Comparison of ENCODE assay signal across 1 cellular context in the genomic region with DNA sequence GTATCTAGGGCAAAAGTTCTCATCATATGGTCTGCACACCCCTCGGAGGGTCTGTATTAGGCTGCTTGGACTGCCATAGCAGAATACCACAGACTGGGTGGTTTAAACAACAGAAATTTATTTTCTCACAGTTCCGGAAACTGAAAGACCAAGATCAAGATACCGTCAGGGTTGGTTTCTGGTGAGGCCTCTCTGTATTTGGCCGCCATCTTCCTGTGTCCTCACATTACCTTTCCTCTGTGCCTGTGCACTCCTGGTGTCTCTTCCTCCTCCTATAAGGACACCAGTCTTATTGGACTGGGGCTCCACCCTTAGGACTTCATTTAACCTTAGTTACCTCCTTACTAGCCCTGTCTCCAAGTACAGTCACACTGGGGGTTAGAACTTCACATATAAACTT.
TF ChIP-seq lines count a peak whose summit lies in the region.

No MANE protein-coding gene starts in this region.

TF ChIP-seq in K562, 482 proteins besides CTCF, POLR2A, EP300 and RAD21 (continued from another document):
- TF ChIP-seq ILK (tag; IDR thresholded peaks at IDR 0.05; ENCODE audit: borderline replicate concordance, low read depth) (no peak), ZNF766 (CRISPR knock-in tag; conservative IDR thresholded peaks at IDR 0.05) (0 out of 2 replicates have a peak, but pooled peaks have one; percentile 43), ZNF232 (CRISPR knock-in tag; IDR thresholded peaks at IDR 0.05) (no peak), ZNF184 (CRISPR knock-in tag; IDR thresholded peaks at IDR 0.05) (no peak), NFRKB (IDR thresholded peaks at IDR 0.05; ENCODE audit: low read depth) (peak; percentile 87), ATF7 (IDR thresholded peaks at IDR 0.05) (0 out of 2 replicates have a peak, but pooled peaks have one; percentile 21), E2F8 (IDR thresholded peaks at IDR 0.05; ENCODE audit: low read depth, partially characterized antibody) (no peak), OTX1 (CRISPR knock-in tag; IDR thresholded peaks at IDR 0.05) (no peak), CREB3 (tag; conservative IDR thresholded peaks at IDR 0.05; ENCODE audit: low read depth) (no peak), TSHZ1 (CRISPR knock-in tag; IDR thresholded peaks at IDR 0.05) (no peak), NBN (IDR thresholded peaks at IDR 0.05; ENCODE audit: low read depth) (no peak), PRMT5 (CRISPR knock-in tag; IDR thresholded peaks at IDR 0.05) (no peak), ZNF224 (CRISPR knock-in tag; IDR thresholded peaks at IDR 0.05) (no peak), GTF2F1 (IDR thresholded peaks at IDR 0.05; ENCODE audit: low read depth, low read length) (no peak), ZSCAN29 (IDR thresholded peaks at IDR 0.05) (no peak), ZNF507 (tag; conservative IDR thresholded peaks at IDR 0.05) (no peak)
- TF ChIP-seq, protein P1, sequence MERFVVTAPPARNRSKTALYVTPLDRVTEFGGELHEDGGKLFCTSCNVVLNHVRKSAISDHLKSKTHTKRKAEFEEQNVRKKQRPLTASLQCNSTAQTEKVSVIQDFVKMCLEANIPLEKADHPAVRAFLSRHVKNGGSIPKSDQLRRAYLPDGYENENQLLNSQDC (CRISPR knock-in tag; IDR thresholded peaks at IDR 0.05), result no peak
